Comparison of ENCODE assay signal across 9 cellular contexts in the genomic region with DNA sequence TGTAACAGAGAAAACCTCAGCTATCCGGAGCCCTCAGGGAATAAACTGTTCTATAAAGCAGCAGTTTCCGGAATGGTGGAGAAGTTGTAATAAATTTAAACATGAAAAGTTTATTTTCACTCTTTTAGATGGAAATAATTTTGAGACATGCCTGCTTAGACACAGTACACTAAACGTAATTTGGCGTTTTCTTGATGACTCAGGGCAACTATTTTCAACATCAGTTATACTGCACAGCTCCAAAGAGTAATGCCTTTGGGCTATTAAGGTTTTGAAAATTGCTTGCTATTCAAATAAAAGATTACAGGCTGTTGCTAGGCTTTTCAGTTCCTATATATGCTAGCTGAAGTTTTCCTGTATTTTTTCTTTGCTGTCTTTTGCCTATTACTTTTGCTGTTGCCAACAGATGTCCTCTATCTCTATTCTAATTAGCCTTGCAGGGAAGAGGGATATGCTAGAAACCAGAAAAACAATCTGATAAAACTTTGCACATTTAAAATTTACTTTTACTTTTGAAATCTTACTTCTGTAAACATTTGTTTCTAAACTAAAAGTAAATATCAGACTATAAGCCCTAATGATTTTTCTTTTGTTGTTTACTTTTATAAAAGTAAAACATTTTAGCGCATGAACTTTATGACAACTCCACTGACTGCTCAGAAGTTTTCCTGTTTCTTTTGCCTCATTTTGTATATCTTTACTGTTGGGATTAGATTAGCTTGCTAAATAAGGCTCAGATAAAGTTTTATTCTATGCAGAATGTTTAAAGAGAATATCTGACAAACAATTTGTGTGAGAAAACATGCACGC.
A peak's percentile ranks its signal among the peaks of the same experiment; 100 is the strongest.
DNase-seq lines count a peak whose midpoint lies in the region; ATAC-seq and TF ChIP-seq lines count a peak whose summit lies in the region.
"Had no signal": no experiment of that assay in that cellular context is flagged by ENCODE, and none has a peak within 500 bp of the region (broad histone marks: within the 10 kb centered on the region; RNA-seq: fewer than 3 reads in every experiment).

No MANE protein-coding gene starts in this region.

- H3K27me3 ChIP-seq in PC-3 (ENCODE audit: low read length) = no peaks in the 10 kb centered on the region
- H3K27me3 ChIP-seq in CD4-positive, alpha-beta T cell (ENCODE audit: control insufficient read depth, insufficient read depth, low read length) = no peaks in the 10 kb centered on the region

- H3K4me3 ChIP-seq in PC-3 (ENCODE audit: low read length) (no peak overlapping the region), fibroblast of pulmonary artery (replicated peaks; ENCODE audit: low read depth, low read length) (no peak overlapping the region)

- H3K4me2 ChIP-seq in PC-3 (ENCODE audit: low read length) = peak overlapping the region; percentile 50

- BruUV-seq in PC-3 (replicated peaks; lab: Mats Ljungman, UMichigan) = no TSS peak

- no peaks in the 10 kb centered on the region for H4K20me1 ChIP-seq in PC-3 (ENCODE audit: low read length)

- CTCF ChIA-PET in PC-3 (lab: Charles Lee) = no interaction called here
- CTCF ChIA-PET in CD4-positive, alpha-beta T cell (lab: Charles Lee) = interaction anchor here (0.7 kb wide), 1 partner anchor 1778 kb away, joined by 3 read pairs; no protein-coding TSS in a partner anchor

- no peaks in the 10 kb centered on the region for H3K4me1 Mint-ChIP-seq in CD4-positive, alpha-beta T cell (ENCODE audit: low read depth)
- no peaks in the 10 kb centered on the region for H3K4me1 Mint-ChIP-seq in immature natural killer cell

- TF ChIP-seq CTCF in PC-3 (conservative IDR thresholded peaks at IDR 0.05; ENCODE audit: low read depth, low read length) (no peak), fibroblast of pulmonary artery (IDR thresholded peaks at IDR 0.05; ENCODE audit: low read length, missing control alignments) (no peak)
- TF ChIP-seq CTCF in CD4-positive, alpha-beta T cell (IDR thresholded peaks at IDR 0.05) = no peak

- H3K79me2 ChIP-seq in PC-3 (ENCODE audit: low read length) = no peaks in the 10 kb centered on the region

- H3F3A ChIP-seq in PC-3 (ENCODE audit: low read length, unreplicated experiment) = no peaks in the 10 kb centered on the region

- peak overlapping the region; percentile 10; the same call in 1 of the 2 replicates for H2AFZ ChIP-seq in PC-3 (ENCODE audit: low read length)

- H3K27ac Mint-ChIP-seq in CD4-positive, alpha-beta T cell = no peak overlapping the region
- H3K27ac Mint-ChIP-seq in immature natural killer cell = no peak overlapping the region

- H3K9ac ChIP-seq in PC-3 (ENCODE audit: low read length) = no peak overlapping the region

- H3K9me3 ChIP-seq in PC-3 (ENCODE audit: low read length) = no peaks in the 10 kb centered on the region
- no peaks in the 10 kb centered on the region for H3K9me3 ChIP-seq in CD4-positive, alpha-beta T cell (ENCODE audit: control insufficient read depth, low read length)

- peaks cover 10% of the 10 kb centered on the region for H3K4me1 ChIP-seq in PC-3 (ENCODE audit: insufficient read depth, low read length)

- H3K4me3 Mint-ChIP-seq in CD4-positive, alpha-beta T cell = no peak overlapping the region
- no peak overlapping the region for H3K4me3 Mint-ChIP-seq in immature natural killer cell

- H3K36me3 Mint-ChIP-seq in CD4-positive, alpha-beta T cell (ENCODE audit: low read depth) = peaks cover 29% of the 10 kb centered on the region
- H3K36me3 Mint-ChIP-seq in immature natural killer cell = peaks cover 4 to 22% (median 15%) of the 10 kb centered on the region in 3 donors

- peak; percentile 98 for ATAC-seq in PC-3
- no peak for ATAC-seq in CD4-positive, alpha-beta T cell (ENCODE audit: poor library complexity)

- H3K36me3 ChIP-seq in PC-3 (ENCODE audit: low read depth, low read length) = no peaks in the 10 kb centered on the region

- no peaks in the 10 kb centered on the region for H3K9me3 Mint-ChIP-seq in CD4-positive, alpha-beta T cell
- no peaks in the 10 kb centered on the region for H3K9me3 Mint-ChIP-seq in immature natural killer cell

- H3K27ac ChIP-seq in PC-3 (ENCODE audit: low read length) = no peak overlapping the region
- H3K27ac ChIP-seq in CD4-positive, alpha-beta T cell (ENCODE audit: low read depth, low read length) = no peak overlapping the region

- peak; percentile 29 for DNase-seq in NCI-H2107 treated with DMSO at 0.1 percent for 48 hours (lab: John Stamatoyannopoulos, UW; ENCODE audit: unreplicated experiment)
- no peak for DNase-seq in NCI-H2107 (lab: John Stamatoyannopoulos, UW)
- peak; percentile 70 for DNase-seq in PC-3
- peak; percentile 11 for DNase-seq in fibroblast of pulmonary artery (ENCODE audit: low read depth)
- DNase-seq in renal cortical epithelial cell (ENCODE audit: low read depth) = peak; percentile 63
- no peak for DNase-seq in CD4-positive, alpha-beta T cell
- no peak for DNase-seq in stimulated activated CD4-positive, alpha-beta T cell treated with anti-CD3 and anti-CD28 coated beads, Interleukin-15, amount 100 ng/mL, for 24 hours
- no peak for DNase-seq in immature natural killer cell
- DNase-seq: activated gamma-delta T cell had no signal

- POLR2A ChIA-PET in PC-3 (lab: Charles Lee; ENCODE audit: unreplicated experiment) = no interaction called here
- POLR2A ChIA-PET in CD4-positive, alpha-beta T cell (lab: Charles Lee) = no interaction called here

- H3K9me2 ChIP-seq in PC-3 (replicated peaks; ENCODE audit: low read length) = no peaks in the 10 kb centered on the region

- H3K27me3 Mint-ChIP-seq in CD4-positive, alpha-beta T cell = no peaks in the 10 kb centered on the region
- H3K27me3 Mint-ChIP-seq in immature natural killer cell (ENCODE audit: low read depth in 3 of 3) = no peaks in the 10 kb centered on the region

- intact Hi-C loops in PC-3 (cut with micrococcal nuclease) = no loop called here
- intact Hi-C loops in CD4-positive, alpha-beta T cell (cut with DNase I, micrococcal nuclease) = no loop called here

Comparison
In these comparisons a context has a peak if more than half of its experiments do, and no peak if none do; other contexts are left out.
1. DNase-seq: peak in NCI-H2107 treated with DMSO at 0.1 percent for 48 hours (single experiment), PC-3 (single experiment), fibroblast of pulmonary artery (single experiment) and renal cortical epithelial cell (single experiment); none in NCI-H2107 (single experiment), CD4-positive, alpha-beta T cell (0 of 10), stimulated activated CD4-positive, alpha-beta T cell treated with anti-CD3 and anti-CD28 coated beads, Interleukin-15, amount 100 ng/mL, for 24 hours (single experiment) and immature natural killer cell (0 of 3).